11 cellular contexts compared by ENCODE assay signal in genomic region chr5:126884269-126884819, GRCh38.
DNase-seq lines count a peak whose midpoint lies in the region; ATAC-seq and TF ChIP-seq lines count a peak whose summit lies in the region.
"Had no signal": no experiment of that assay in that cellular context is flagged by ENCODE, and none has a peak within 500 bp of the region (broad histone marks: within the 10 kb centered on the region; RNA-seq: fewer than 3 reads in every experiment).

No MANE protein-coding gene starts in this region.

- no peak overlapping the region for H3K9ac ChIP-seq in mesenchymal stem cell (ENCODE audit: low read length)

- H4K8ac ChIP-seq in mesenchymal stem cell (ENCODE audit: low read length): no peak overlapping the region

- peak; percentile 94 for DNase-seq in M059J (ENCODE audit: low read depth)
- peak; percentile 91 for DNase-seq in choroid plexus epithelial cell (ENCODE audit: low read depth)
- DNase-seq in mesenchymal stem cell: peak; percentile 83
- no peak for DNase-seq in NCI-H2029 (lab: John Stamatoyannopoulos, UW)
- DNase-seq: stimulated activated CD4-positive, alpha-beta T cell treated with anti-CD3 and anti-CD28 coated beads, Interleukin-1b, Interleukin-23, amount 100 ng/mL, for 48 hours; SW 1271; upper lobe of left lung had no signal

- no peaks in the 10 kb centered on the region for H3K9me3 ChIP-seq in mesenchymal stem cell (ENCODE audit: control insufficient read depth, low read length)
- H3K9me3 ChIP-seq: upper lobe of left lung had no signal

- H3K4me2 ChIP-seq in mesenchymal stem cell (ENCODE audit: low read length, poor library complexity, severe bottlenecking): no peak overlapping the region

- no peak overlapping the region for H3K23ac ChIP-seq in mesenchymal stem cell (ENCODE audit: low read length in 2 of 2)

- no peak overlapping the region for H2AFZ ChIP-seq in mesenchymal stem cell (ENCODE audit: low read depth, low read length)

- no peak overlapping the region for H3K14ac ChIP-seq in mesenchymal stem cell (ENCODE audit: low read length in 2 of 2)

- TF ChIP-seq CTCF in C4-2B (conservative IDR thresholded peaks at IDR 0.05) (no peak), choroid plexus epithelial cell (conservative IDR thresholded peaks at IDR 0.05; ENCODE audit: low read depth, low read length) (no peak)

- H3K79me1 ChIP-seq in mesenchymal stem cell (replicated peaks; ENCODE audit: low read length, poor library complexity, severe bottlenecking): no peaks in the 10 kb centered on the region

- peaks cover 0 to 12% of the 10 kb centered on the region in 2 experiments for H3K27me3 ChIP-seq in mesenchymal stem cell (ENCODE audit: control insufficient read depth in 1 of 2, insufficient read depth in 1 of 2, low read length in 2 of 2)
- H3K27me3 ChIP-seq: upper lobe of left lung had no signal

- H3K18ac ChIP-seq in mesenchymal stem cell (ENCODE audit: low read depth in 1 of 2, low read length in 2 of 2): peak overlapping the region in 1 of 2 experiments; percentile 44

- no peak for ATAC-seq in GM18909 (IDR thresholded peaks at IDR 0.05; ENCODE audit: poor library complexity, unreplicated experiment)
- ATAC-seq in HG02763 (IDR thresholded peaks at IDR 0.05; ENCODE audit: unreplicated experiment): no peak
- ATAC-seq in HG03442 (IDR thresholded peaks at IDR 0.05; ENCODE audit: unreplicated experiment): no peak

- 28% methylated on average over 5 of the region's 5 CpGs for WGBS in mesenchymal stem cell

- no peak overlapping the region for H2AK5ac ChIP-seq in mesenchymal stem cell (ENCODE audit: low read length, severe bottlenecking)

- H3K4me3 ChIP-seq in choroid plexus epithelial cell (ENCODE audit: low read depth, low read length) (no peak overlapping the region), mesenchymal stem cell (ENCODE audit: insufficient read depth in 1 of 2, low read depth in 1 of 2, low read length in 2 of 2) (no peak overlapping the region)
- H3K4me3 ChIP-seq: upper lobe of left lung had no signal

- no peak overlapping the region for H2BK12ac ChIP-seq in mesenchymal stem cell (ENCODE audit: low read length in 2 of 2)

- H3K4me1 ChIP-seq in mesenchymal stem cell (ENCODE audit: control insufficient read depth, insufficient read depth, low read depth, low read length): peaks cover 3% of the 10 kb centered on the region
- H3K4me1 ChIP-seq: upper lobe of left lung had no signal

- H2BK5ac ChIP-seq in mesenchymal stem cell (ENCODE audit: low read depth, low read length, poor library complexity, severe bottlenecking): no peak overlapping the region

- no peak overlapping the region for H2BK15ac ChIP-seq in mesenchymal stem cell (ENCODE audit: low read depth, poor library complexity, severe bottlenecking)

- no peak overlapping the region for H4K91ac ChIP-seq in mesenchymal stem cell (ENCODE audit: low read length)

- no peak overlapping the region for H3K4ac ChIP-seq in mesenchymal stem cell (ENCODE audit: low read depth in 1 of 2, low read length in 2 of 2)

- H2BK120ac ChIP-seq in mesenchymal stem cell (ENCODE audit: low read depth, low read length): no peak overlapping the region

- no peaks in the 10 kb centered on the region for H3K36me3 ChIP-seq in mesenchymal stem cell (ENCODE audit: control insufficient read depth in 1 of 2, insufficient read depth in 2 of 2, low read depth in 1 of 2, low read length in 2 of 2)
- H3K36me3 ChIP-seq: upper lobe of left lung had no signal

- H3K27ac ChIP-seq in C4-2B (peak overlapping the region; percentile 13; the same call in 1 of the 2 replicates), mesenchymal stem cell (ENCODE audit: low read length, poor library complexity, severe bottlenecking) (no peak overlapping the region)
- H3K27ac ChIP-seq: upper lobe of left lung had no signal
